1 cellular context compared by ENCODE assay signal in genomic region chr1:19799877-19800804, GRCh38.
TF ChIP-seq lines count a peak whose summit lies in the region.

TSS of gene TMCO4 (minus strand) at chr1:19799916. CDS start at chr1:19780758, 19,158 bp downstream.

TF ChIP-seq in GM23338, 12 proteins besides CTCF, POLR2A, EP300 and RAD21 (continued from another document):
- no peak for TF ChIP-seq ZNF462 (CRISPR knock-in tag; IDR thresholded peaks at IDR 0.05)
